9 cellular contexts compared by ENCODE assay signal in genomic region chr19:48933382-48933932, GRCh38. TPM values are rescaled to one million over a fixed set of nuclear protein-coding genes. Genes with fewer than 3 reads are reported as not detected.
DNase-seq lines count a peak whose midpoint lies in the region; ATAC-seq and TF ChIP-seq lines count a peak whose summit lies in the region.
"Had no signal": no experiment of that assay in that cellular context is flagged by ENCODE, and none has a peak within 500 bp of the region (broad histone marks: within the 10 kb centered on the region; RNA-seq: fewer than 3 reads in every experiment).

TSS of gene DHDH (plus strand) at chr19:48933699. CDS start at chr19:48933722, 23 bp downstream.

- intact Hi-C loops in mucosa of descending colon (cut with DNase I, micrococcal nuclease), result no loop called here

- no peaks in the 10 kb centered on the region for H3K36me3 ChIP-seq in mucosa of descending colon (ENCODE audit: low read depth)

- ATAC-seq in mucosa of descending colon (peak; percentile 99), HG03095 (IDR thresholded peaks at IDR 0.05; ENCODE audit: unreplicated experiment) (no peak)

- H3K4me3 ChIP-seq in mucosa of descending colon, result no peak within 1 kb of the TSS

- H3K4me1 ChIP-seq in mucosa of descending colon (ENCODE audit: low read depth), result peaks cover 12% of the 10 kb centered on the region

- no peak for TF ChIP-seq CTCF in mucosa of descending colon (IDR thresholded peaks at IDR 0.05)

- H3K9me3 ChIP-seq in mucosa of descending colon, result no peaks in the 10 kb centered on the region

- H3K27ac ChIP-seq in epithelial cell of prostate, result peak within 1 kb of the TSS; percentile 61

- DNase-seq in DMS79 (lab: John Stamatoyannopoulos, UW), result peak; percentile 91
- peak; percentile 28 for DNase-seq in HT1080 (ENCODE audit: low read depth)
- DNase-seq in NOMO-1 treated with DMSO at 0.1 percent for 48 hours (lab: John Stamatoyannopoulos, UW; ENCODE audit: unreplicated experiment), result peak; percentile 74
- DNase-seq in activated CD8-positive, alpha-beta memory T cell treated with anti-CD3 and anti-CD28 coated beads, Interleukin-2, amount 50 U/mL, for 48 hours, result peak; percentile 86
- DNase-seq in epithelial cell of prostate (ENCODE audit: low read depth, low spot score), result peak; percentile 78
- DNase-seq in mucosa of descending colon, result peak; percentile 91 to 92 (median 91)
- DNase-seq in stimulated activated CD8-positive, alpha-beta memory T cell treated with anti-CD3 and anti-CD28 coated beads, Interleukin-2, amount 100 ng/mL, for 48 hours (ENCODE audit: low read depth in 2 of 2), result peak; percentile 61 to 73

RNA-seq across cellular contexts. Expression of gene DHDH, which starts in this region (rescaled TPM):
- 0.57 TPM in 1 of 2 replicates, not detected in the other for total RNA-seq in HT1080 (2014; rRNA removed; shearing (Covaris generic))
- 0.52 TPM in 1 of 2 replicates, not detected in the other for polyA plus RNA-seq in HT1080 (2015; cell fraction: cytosol; rRNA removed)
- polyA plus RNA-seq in HT1080 (2015; cell fraction: nucleus; rRNA removed), result not detected in 2 replicates
- under 1 TPM in 1 of 3 donors, not detected in 2; 0.52 TPM for total RNA-seq in mucosa of descending colon
- total RNA-seq: dermis microvascular lymphatic vessel endothelial cell had no signal

Comparison
In these comparisons a context has a peak if more than half of its experiments do, and no peak if none do; other contexts are left out.
1. Peak in DNase-seq in HT1080; RNA of the gene not detected or under 1 TPM.
2. Peak in DNase-seq and ATAC-seq in mucosa of descending colon; RNA of the gene not detected or under 1 TPM.
3. DNase-seq: peak in every context shown above with its lines; median percentile 91 in DMS79; 91 in mucosa of descending colon; 86 in activated CD8-positive, alpha-beta memory T cell treated with anti-CD3 and anti-CD28 coated beads, Interleukin-2, amount 50 U/mL, for 48 hours; 78 in epithelial cell of prostate; 74 in NOMO-1 treated with DMSO at 0.1 percent for 48 hours; 67 in stimulated activated CD8-positive, alpha-beta memory T cell treated with anti-CD3 and anti-CD28 coated beads, Interleukin-2, amount 100 ng/mL, for 48 hours; 28 in HT1080.